ENCODE assay signal across 9 cellular contexts in the genomic region with DNA sequence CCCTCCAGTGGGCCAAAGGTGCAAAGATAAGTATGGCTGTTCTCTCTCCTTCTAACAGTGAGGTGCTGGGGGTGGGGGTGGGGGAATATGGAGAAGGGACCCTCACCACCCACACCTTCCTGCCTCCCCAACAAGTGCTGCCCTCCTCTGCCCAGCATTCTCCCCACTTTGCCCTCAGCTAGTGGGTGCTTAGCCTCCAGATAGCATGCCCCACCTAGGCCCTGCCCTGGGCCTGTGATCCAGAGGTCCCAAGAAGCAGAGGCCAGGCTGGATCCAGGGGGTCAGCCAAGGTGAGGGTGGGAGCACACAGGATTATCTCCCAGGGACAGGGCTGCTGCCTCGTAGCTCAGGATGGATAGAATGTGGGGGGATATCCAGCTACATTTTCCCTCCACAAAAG. TPM values are rescaled to one million over a fixed set of nuclear protein-coding genes. Genes with fewer than 3 reads are reported as not detected.
DNase-seq lines count a peak whose midpoint lies in the region; ATAC-seq and TF ChIP-seq lines count a peak whose summit lies in the region.
"Had no signal": no experiment of that assay in that cellular context is flagged by ENCODE, and none has a peak within 500 bp of the region (broad histone marks: within the 10 kb centered on the region; RNA-seq: fewer than 3 reads in every experiment).

No MANE protein-coding gene starts in this region.

- peaks cover 21% of the 10 kb centered on the region; the same call in 1 of the 2 replicates for H4K20me1 ChIP-seq in DND-41 (ENCODE audit: insufficient read depth, low read length)

- in situ Hi-C loops in Panc1 (cut with HindIII; ENCODE audit: low pct_unique_long_range_greater_than_20kb, low sequenced_read_pairs), result no loop called here

- DNase-seq in DND-41 (no peak), Panc1 (ENCODE audit: low read depth, low spot score) (no peak), erythroblast (lab: John Stamatoyannopoulos, UW) (peak; percentile 43 to 50), ovary (no peak), nucleus accumbens (lab: John Stamatoyannopoulos, UW) (no peak), D341Med (ENCODE audit: low spot score) (no peak)
- DNase-seq: T-helper 9 cell had no signal

- peak overlapping the region; percentile 93 for H3K9ac ChIP-seq in DND-41 (ENCODE audit: low read depth, low read length)

- H3K79me2 ChIP-seq in DND-41 (ENCODE audit: insufficient read depth, low read length), result peaks cover 44% of the 10 kb centered on the region

- intact Hi-C loops in Panc1 (cut with micrococcal nuclease; ENCODE audit: unreplicated experiment) (loop anchor here (5.0 kb wide), 1 partner anchor 89 kb away; no protein-coding TSS in a partner anchor), ovary (cut with DNase I) (loop anchor here in 1 of 4 donors (10.0 kb wide), 1 partner anchor 82 kb away; a partner anchor contains a TSS)

- TF ChIP-seq CTCF in DND-41 (IDR thresholded peaks at IDR 0.05; ENCODE audit: borderline replicate concordance, extremely low read depth, low read length, poor library complexity, severe bottlenecking), result no peak
- TF ChIP-seq CTCF in Panc1 (IDR thresholded peaks at IDR 0.05), result no peak
- TF ChIP-seq CTCF in ovary (IDR thresholded peaks at IDR 0.05), result no peak

- WGBS in ovary, 3 donors, result 8 to 20% (median 14%) methylated on average over 1 of the region's 1 CpG

- H3K4me2 ChIP-seq in DND-41 (ENCODE audit: insufficient read depth, low read length), result peak overlapping the region; percentile 100

- H3K27ac ChIP-seq in DND-41 (ENCODE audit: low read length) (0 out of 2 replicates have a peak overlapping the region, but pooled peaks have one; percentile 68), Panc1 (ENCODE audit: low read length) (peak overlapping the region; percentile 83), ovary (peak overlapping the region; percentile 23 to 92)

- H3K36me3 ChIP-seq in DND-41 (ENCODE audit: insufficient read depth, low read length) (peaks cover 14% of the 10 kb centered on the region; the same call in 1 of the 2 replicates), Panc1 (ENCODE audit: control insufficient read depth, insufficient read depth, low read length) (no peaks in the 10 kb centered on the region; the same call in 1 of the 2 replicates), ovary (no peaks in the 10 kb centered on the region)

- no peak for ATAC-seq in DND-41 (ENCODE audit: insufficient read depth, low read depth)
- ATAC-seq in Panc1, result no peak
- ATAC-seq in HG03175 (IDR thresholded peaks at IDR 0.05; ENCODE audit: unreplicated experiment), result no peak
- no peak for ATAC-seq in GM18861 (IDR thresholded peaks at IDR 0.05; ENCODE audit: unreplicated experiment)

- TF ChIP-seq EP300 in ovary (IDR thresholded peaks at IDR 0.05), result no peak

- POLR2A ChIA-PET in Panc1 (lab: Charles Lee), result no interaction called here

- H3K4me1 ChIP-seq in DND-41 (ENCODE audit: insufficient read depth, low read length) (peaks cover 46% of the 10 kb centered on the region), Panc1 (ENCODE audit: control insufficient read depth, insufficient read depth, low read length) (peaks cover 19% of the 10 kb centered on the region), ovary (ENCODE audit: insufficient read depth) (peaks cover 15% of the 10 kb centered on the region)

- TF ChIP-seq POLR2A in erythroblast (IDR thresholded peaks at IDR 0.05; ENCODE audit: low read length), result no peak
- TF ChIP-seq POLR2A in ovary (IDR thresholded peaks at IDR 0.05), result no peak

- H3K4me3 ChIP-seq in DND-41 (ENCODE audit: low read depth in 1 of 2, low read length in 2 of 2) (peak overlapping the region in 1 of 2 experiments; percentile 92; a peak in 3 of 4 replicates), Panc1 (ENCODE audit: low read depth in 2 of 2, low read length in 2 of 2) (peak overlapping the region; percentile 86 to 89), ovary (peak overlapping the region; percentile 77)

- CTCF ChIA-PET in Panc1 (lab: Charles Lee), result no interaction called here

- no TSS peak for BruUV-seq in Panc1 (replicated peaks; lab: Mats Ljungman, UMichigan)

- H3K9me3 ChIP-seq in DND-41 (ENCODE audit: insufficient read depth, low read length, severe bottlenecking) (no peaks in the 10 kb centered on the region), Panc1 (ENCODE audit: control insufficient read depth, insufficient read depth, low read depth, low read length) (no peaks in the 10 kb centered on the region), ovary (no peaks in the 10 kb centered on the region)

- H2AFZ ChIP-seq in DND-41 (ENCODE audit: low read depth, low read length), result no peak overlapping the region

- H3K27me3 ChIP-seq in DND-41 (ENCODE audit: insufficient read depth, low read length, poor library complexity) (no peaks in the 10 kb centered on the region), Panc1 (ENCODE audit: control insufficient read depth, insufficient read depth, low read length) (no peaks in the 10 kb centered on the region), ovary (no peaks in the 10 kb centered on the region)

RNA-seq across cellular contexts. Expression of a gene that starts 1.2 kb away (rescaled TPM):
- 100 TPM for total RNA-seq in Panc1 (2021; ENCODE audit: unreplicated experiment)
- 137 TPM for polyA plus RNA-seq in Panc1 (2012; ENCODE audit: insufficient read length)
- total RNA-seq in ovary, result 100 to 1,000 TPM in 1 of 7 donors, 10 to 100 TPM in 6; 24.6 to 124 (median 69.1) TPM
- 100 to 1,000 TPM in 1 of 2 donors, 10 to 100 TPM in 1; 11.5 to 103 TPM for polyA plus RNA-seq in ovary

RNA-seq across cellular contexts. Expression of a gene that starts 14.9 kb away (rescaled TPM):
- 0.41 TPM for total RNA-seq in Panc1 (2021; ENCODE audit: unreplicated experiment)
- 0.28 TPM for polyA plus RNA-seq in Panc1 (2012; ENCODE audit: insufficient read length)
- 10 to 100 TPM in 1 of 7 donors, 1 to 10 TPM in 2, under 1 TPM in 2, not detected in 2; 0.43 to 27.9 (median 1.4) TPM for total RNA-seq in ovary
- polyA plus RNA-seq in ovary, result under 1 TPM in 1 of 2 donors, not detected in 1; 0.54 TPM

RNA-seq across cellular contexts. Expression of a gene that starts 20.2 kb away (rescaled TPM):
- total RNA-seq in Panc1 (2021; ENCODE audit: unreplicated experiment) (154 TPM), ovary (100 to 1,000 TPM in 2 of 7 donors, 10 to 100 TPM in 5; 43.8 to 119 (median 97.8) TPM)
- polyA plus RNA-seq in Panc1 (2012; ENCODE audit: insufficient read length), result 149 TPM
- polyA plus RNA-seq in ovary, result 10 to 100 TPM; 15.4 to 67.1 TPM

RNA-seq across cellular contexts. Expression of a gene that starts 29.7 kb away (rescaled TPM):
- total RNA-seq in Panc1 (2021; ENCODE audit: unreplicated experiment) (170 TPM), ovary (10 to 100 TPM; 19.1 to 47.8 (median 35.6) TPM)
- 140 TPM for polyA plus RNA-seq in Panc1 (2012; ENCODE audit: insufficient read length)
- polyA plus RNA-seq in ovary, result 10 to 100 TPM; 17.9 to 29.0 TPM

RNA-seq across cellular contexts. Expression of a gene that starts 33.9 kb away (rescaled TPM):
- total RNA-seq in Panc1 (2021; ENCODE audit: unreplicated experiment) (0.21 TPM), ovary (10 to 100 TPM in 3 of 7 donors, 1 to 10 TPM in 4; 5.9 to 22.8 (median 7.4) TPM)
- polyA plus RNA-seq in Panc1 (2012; ENCODE audit: insufficient read length), result 0.51 TPM
- polyA plus RNA-seq in ovary, result 10 to 100 TPM in 1 of 2 donors, 1 to 10 TPM in 1; 4.6 to 14.3 TPM

Comparison
In these comparisons a context has a peak if more than half of its experiments do, and no peak if none do; other contexts are left out.
1. DNase-seq: peak in erythroblast (2 of 2); none in DND-41 (single experiment), Panc1 (single experiment), ovary (0 of 5), nucleus accumbens (0 of 56) and D341Med (single experiment).
2. Peak in every context shown above with its lines, with median percentiles within 50 percentile points of each other: H3K27ac ChIP-seq.